In genomic region chr12:3990356-3990975, GRCh38 we compare ENCODE assay signal across 25 cellular contexts.
"Had no signal": no experiment of that assay in that cellular context is flagged by ENCODE, and none has a peak within 500 bp of the region (broad histone marks: within the 10 kb centered on the region; RNA-seq: fewer than 3 reads in every experiment).

No MANE protein-coding gene starts in this region.

- H3K4me3 Mint-ChIP-seq: activated T-cell treated with anti-CD3 and anti-CD28 coated beads, Interleukin-2, amount 50 U/mL, for 24 hours; activated T-helper 17 cell treated with anti-CD3 and anti-CD28 coated beads, Interleukin-2, amount 50 U/mL, for 72 hours; dendritic cell treated with granulocyte-macrophage colony-stimulating factor and Interleukin-4, amounts not matched to agents 40 ng/mL and 50 ng/mL, for 4 days; immature natural killer cell; natural killer cell treated with Interleukin-12 subunit alpha and Interleukin-12 subunit beta and Interleukin-15 and Interleukin-18, amount 100 ng/mL, for 72 hours had no signal

- H3K27ac ChIP-seq: brain microvascular endothelial cell, foreskin keratinocyte, hepatocyte, left ventricle myocardium inferior, spleen, thoracic aorta, upper lobe of left lung had no signal

- H3K4me3 ChIP-seq: hepatocyte, left ventricle myocardium inferior, spleen, thoracic aorta, upper lobe of left lung had no signal

- ATAC-seq: activated T-helper 17 cell treated with anti-CD3 and anti-CD28 coated beads, Interleukin-2, amount 50 U/mL, for 72 hours; foreskin keratinocyte; natural killer cell treated with Interleukin-12 subunit alpha and Interleukin-12 subunit beta and Interleukin-15 and Interleukin-18, amount 100 ng/mL, for 72 hours had no signal

- FAIRE-seq: TTC549 had no signal

- H3K27ac Mint-ChIP-seq: activated T-cell treated with anti-CD3 and anti-CD28 coated beads, Interleukin-2, amount 50 U/mL, for 24 hours; activated T-helper 17 cell treated with anti-CD3 and anti-CD28 coated beads, Interleukin-2, amount 50 U/mL, for 72 hours; dendritic cell treated with granulocyte-macrophage colony-stimulating factor and Interleukin-4, amounts not matched to agents 40 ng/mL and 50 ng/mL, for 4 days; immature natural killer cell; natural killer cell treated with Interleukin-12 subunit alpha and Interleukin-12 subunit beta and Interleukin-15 and Interleukin-18, amount 100 ng/mL, for 72 hours had no signal

- H3K4me2 ChIP-seq: hepatocyte had no signal

- H3K36me3 Mint-ChIP-seq: immature natural killer cell; natural killer cell treated with Interleukin-12 subunit alpha and Interleukin-12 subunit beta and Interleukin-15 and Interleukin-18, amount 100 ng/mL, for 72 hours had no signal

- H3K9me3 Mint-ChIP-seq: activated T-cell treated with anti-CD3 and anti-CD28 coated beads, Interleukin-2, amount 50 U/mL, for 24 hours; activated T-helper 17 cell treated with anti-CD3 and anti-CD28 coated beads, Interleukin-2, amount 50 U/mL, for 72 hours; dendritic cell treated with granulocyte-macrophage colony-stimulating factor and Interleukin-4, amounts not matched to agents 40 ng/mL and 50 ng/mL, for 4 days; immature natural killer cell; natural killer cell treated with Interleukin-12 subunit alpha and Interleukin-12 subunit beta and Interleukin-15 and Interleukin-18, amount 100 ng/mL, for 72 hours had no signal

- H3K4me1 ChIP-seq: foreskin keratinocyte, left ventricle myocardium inferior, upper lobe of left lung had no signal

- H3K4me1 Mint-ChIP-seq: immature natural killer cell had no signal

- H3K27me3 Mint-ChIP-seq: activated T-cell treated with anti-CD3 and anti-CD28 coated beads, Interleukin-2, amount 50 U/mL, for 24 hours; activated T-helper 17 cell treated with anti-CD3 and anti-CD28 coated beads, Interleukin-2, amount 50 U/mL, for 72 hours had no signal

- H3K36me3 ChIP-seq: brain microvascular endothelial cell, left ventricle myocardium inferior, spleen, thoracic aorta, upper lobe of left lung had no signal

- H3K27me3 ChIP-seq: brain microvascular endothelial cell, hepatocyte, upper lobe of left lung had no signal

- DNase-seq: activated CD4-positive, alpha-beta T cell treated with anti-CD3 and anti-CD28 coated beads for 1 hour; activated naive CD4-positive, alpha-beta T cell treated with Interleukin-2 at 50 U/mL for 16 hours; activated T-cell treated with anti-CD3 and anti-CD28 coated beads, Interleukin-2, amount 50 U/mL, for 24 hours; aorta; brain microvascular endothelial cell; caudate nucleus; effector CD8-positive, alpha-beta T cell; foreskin keratinocyte; immature natural killer cell; kidney glomerular epithelial cell; left ventricle myocardium inferior; mammary epithelial cell; midbrain; occipital lobe; spleen; stimulated activated CD4-positive, alpha-beta T cell treated with anti-CD3 and anti-CD28 coated beads, Interleukin-4, amount 100 ng/mL, for 1 hour; stimulated activated naive CD4-positive, alpha-beta T cell treated with Interleukin-2 at 50 U/mL for 16 hours; T-helper 1 cell had no signal

- H3K79me2 ChIP-seq: hepatocyte had no signal
